In the genomic region with DNA sequence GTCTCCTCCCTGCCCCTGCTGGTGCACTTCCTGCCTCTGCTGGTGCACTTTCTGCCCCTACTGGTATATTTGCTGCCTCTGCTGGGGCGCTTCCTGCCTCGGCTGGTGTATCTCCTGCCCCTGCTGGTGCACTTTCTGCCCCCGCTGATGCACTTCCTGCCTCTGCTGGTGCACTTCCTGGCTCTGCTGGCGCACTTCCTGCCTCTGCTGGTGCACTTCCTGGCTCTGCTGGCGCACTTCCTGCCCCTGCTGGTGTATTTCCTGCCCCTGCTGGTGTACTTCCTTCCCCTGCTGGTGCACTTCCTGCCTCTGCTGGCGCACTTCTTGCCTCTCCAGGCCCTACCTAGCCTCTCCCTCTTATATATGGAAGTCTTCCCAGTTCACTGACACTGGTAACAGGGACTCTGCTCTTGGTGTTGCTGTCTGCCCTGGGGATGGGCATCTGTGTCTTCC, we compare ENCODE assay signal across 9 cellular contexts. TPM values are rescaled to one million over a fixed set of nuclear protein-coding genes. Genes with fewer than 3 reads are reported as not detected.
DNase-seq lines count a peak whose midpoint lies in the region; ATAC-seq and TF ChIP-seq lines count a peak whose summit lies in the region.
"Had no signal": no experiment of that assay in that cellular context is flagged by ENCODE, and none has a peak within 500 bp of the region (broad histone marks: within the 10 kb centered on the region; RNA-seq: fewer than 3 reads in every experiment).

No MANE protein-coding gene starts in this region.

- H3K27me3 ChIP-seq in left lung, result peaks cover 0 to 30% of the 10 kb centered on the region in 2 donors

- no peak for TF ChIP-seq CTCF in left lung (IDR thresholded peaks at IDR 0.05)

- H3K27ac ChIP-seq in left lung, result peak overlapping the region in 1 of 2 donors; percentile 70

- ATAC-seq in left lung (peak; percentile 34), GM18858 (IDR thresholded peaks at IDR 0.05; ENCODE audit: unreplicated experiment) (no peak)

- H3K4me1 ChIP-seq in left lung, result no peaks in the 10 kb centered on the region

- peaks cover 0 to 9% of the 10 kb centered on the region in 2 donors for H3K9me3 ChIP-seq in left lung

- no peak overlapping the region for H3K4me3 ChIP-seq in left lung

- H3K36me3 ChIP-seq in left lung, result no peaks in the 10 kb centered on the region

- intact Hi-C loops in left lung (cut with DNase I), result no loop called here

- peak; percentile 90 for DNase-seq in NCI-H2171 treated with DMSO at 0.1 percent for 48 hours (lab: John Stamatoyannopoulos, UW)
- DNase-seq in activated T-cell treated with anti-CD3 and anti-CD28 coated beads for 1 hour (ENCODE audit: low read depth), result peak; percentile 61
- peak in 1 of 2 donors; percentile 57 for DNase-seq in left lung
- DNase-seq in stimulated activated naive CD4-positive, alpha-beta T cell (lab: John Stamatoyannopoulos, UW), result peak; percentile 77 to 96 (median 88)
- no peak for DNase-seq in cerebellar nuclear complex (lab: John Stamatoyannopoulos, UW)
- DNase-seq in NCI-H748 treated with DMSO at 0.1 percent for 48 hours (lab: John Stamatoyannopoulos, UW), result no peak

RNA-seq across cellular contexts. Expression of gene MTFP1, which starts 10.1 kb away (rescaled TPM):
- 10 to 100 TPM; 15.6 to 31.8 TPM for total RNA-seq in left lung

RNA-seq across cellular contexts. Expression of gene SEC14L3, which starts 36.1 kb away (rescaled TPM):
- total RNA-seq in left lung, result under 1 TPM in 1 of 2 donors, not detected in 1; 0.29 TPM
- total RNA-seq: pulmonary artery endothelial cell; T-helper 2 cell treated with Interferon-gamma antibody and Interleukin-4, amounts not matched to agents 100 ng/mL and 5 ng/mL, for 36 hours had no signal

RNA-seq across cellular contexts. Expression of gene SEC14L2, which starts 38.9 kb away (rescaled TPM):
- total RNA-seq in left lung, result 1 to 10 TPM; 8.3 to 9.2 TPM

RNA-seq across cellular contexts. Expression of gene RNF215, which starts 48.5 kb away (rescaled TPM):
- 10 to 100 TPM; 14.6 to 19.0 TPM for total RNA-seq in left lung

Comparison
In these comparisons a context has a peak if more than half of its experiments do, and no peak if none do; other contexts are left out.
1. DNase-seq: peak in NCI-H2171 treated with DMSO at 0.1 percent for 48 hours (single experiment), activated T-cell treated with anti-CD3 and anti-CD28 coated beads for 1 hour (single experiment) and stimulated activated naive CD4-positive, alpha-beta T cell (6 of 6); none in cerebellar nuclear complex (0 of 2) and NCI-H748 treated with DMSO at 0.1 percent for 48 hours (single experiment).